In the genomic region with DNA sequence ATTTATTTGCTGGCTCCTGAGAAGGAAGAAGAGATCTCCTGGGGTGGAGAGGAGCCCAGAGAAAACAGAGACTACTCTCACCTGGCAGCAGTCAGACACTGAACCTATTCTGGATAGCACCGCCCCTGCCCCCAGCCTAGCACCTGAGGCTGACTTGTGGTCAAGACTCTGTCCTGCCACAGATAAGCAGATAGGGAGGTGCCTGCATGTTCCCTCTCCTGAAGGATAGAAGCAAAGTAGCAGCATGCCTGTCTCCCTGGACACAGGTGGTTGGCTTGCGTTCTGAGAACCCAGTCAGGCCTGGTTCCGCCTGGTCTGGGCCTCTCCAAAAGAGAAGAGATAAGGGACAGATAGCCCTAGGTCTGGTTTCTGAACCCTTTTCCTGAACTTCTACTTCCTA, we compare ENCODE assay signal across 1 cellular context.
TF ChIP-seq lines count a peak whose summit lies in the region.

No MANE protein-coding gene starts in this region.

TF ChIP-seq in K562, 482 proteins besides CTCF, POLR2A, EP300 and RAD21 (continues in another document):
- TF ChIP-seq PCBP2 (IDR thresholded peaks at IDR 0.05; ENCODE audit: low read depth, low read length, poor library complexity, severe bottlenecking): no peak
- no peak for TF ChIP-seq NFXL1 (CRISPR knock-in tag; IDR thresholded peaks at IDR 0.05)
- TF ChIP-seq CCNT2 (IDR thresholded peaks at IDR 0.05; ENCODE audit: borderline replicate concordance, extremely low read depth, insufficient read length, low read depth, low read length): no peak
- no peak for TF ChIP-seq ZNF324 (CRISPR knock-in tag; IDR thresholded peaks at IDR 0.05)
- 0 out of 4 replicates have a peak, but pooled peaks of 1 of the 2 experiments have one; percentile 16 for TF ChIP-seq MAZ (CRISPR knock-in tag; conservative IDR thresholded peaks at IDR 0.05 in 1 of 2, IDR thresholded peaks at IDR 0.05 in 1 of 2)
- TF ChIP-seq, protein P1, sequence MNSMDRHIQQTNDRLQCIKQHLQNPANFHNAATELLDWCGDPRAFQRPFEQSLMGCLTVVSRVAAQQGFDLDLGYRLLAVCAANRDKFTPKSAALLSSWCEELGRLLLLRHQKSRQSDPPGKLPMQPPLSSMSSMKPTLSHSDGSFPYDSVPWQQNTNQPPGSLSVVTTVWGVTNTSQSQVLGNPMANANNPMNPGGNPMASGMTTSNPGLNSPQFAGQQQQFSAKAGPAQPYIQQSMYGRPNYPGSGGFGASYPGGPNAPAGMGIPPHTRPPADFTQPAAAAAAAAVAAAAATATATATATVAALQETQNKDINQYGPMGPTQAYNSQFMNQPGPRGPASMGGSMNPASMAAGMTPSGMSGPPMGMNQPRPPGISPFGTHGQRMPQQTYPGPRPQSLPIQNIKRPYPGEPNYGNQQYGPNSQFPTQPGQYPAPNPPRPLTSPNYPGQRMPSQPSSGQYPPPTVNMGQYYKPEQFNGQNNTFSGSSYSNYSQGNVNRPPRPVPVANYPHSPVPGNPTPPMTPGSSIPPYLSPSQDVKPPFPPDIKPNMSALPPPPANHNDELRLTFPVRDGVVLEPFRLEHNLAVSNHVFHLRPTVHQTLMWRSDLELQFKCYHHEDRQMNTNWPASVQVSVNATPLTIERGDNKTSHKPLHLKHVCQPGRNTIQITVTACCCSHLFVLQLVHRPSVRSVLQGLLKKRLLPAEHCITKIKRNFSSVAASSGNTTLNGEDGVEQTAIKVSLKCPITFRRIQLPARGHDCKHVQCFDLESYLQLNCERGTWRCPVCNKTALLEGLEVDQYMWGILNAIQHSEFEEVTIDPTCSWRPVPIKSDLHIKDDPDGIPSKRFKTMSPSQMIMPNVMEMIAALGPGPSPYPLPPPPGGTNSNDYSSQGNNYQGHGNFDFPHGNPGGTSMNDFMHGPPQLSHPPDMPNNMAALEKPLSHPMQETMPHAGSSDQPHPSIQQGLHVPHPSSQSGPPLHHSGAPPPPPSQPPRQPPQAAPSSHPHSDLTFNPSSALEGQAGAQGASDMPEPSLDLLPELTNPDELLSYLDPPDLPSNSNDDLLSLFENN (IDR thresholded peaks at IDR 0.05; ENCODE audit: low read depth in 2 of 2, low read length in 2 of 2): no peak
- TF ChIP-seq, protein P2, sequence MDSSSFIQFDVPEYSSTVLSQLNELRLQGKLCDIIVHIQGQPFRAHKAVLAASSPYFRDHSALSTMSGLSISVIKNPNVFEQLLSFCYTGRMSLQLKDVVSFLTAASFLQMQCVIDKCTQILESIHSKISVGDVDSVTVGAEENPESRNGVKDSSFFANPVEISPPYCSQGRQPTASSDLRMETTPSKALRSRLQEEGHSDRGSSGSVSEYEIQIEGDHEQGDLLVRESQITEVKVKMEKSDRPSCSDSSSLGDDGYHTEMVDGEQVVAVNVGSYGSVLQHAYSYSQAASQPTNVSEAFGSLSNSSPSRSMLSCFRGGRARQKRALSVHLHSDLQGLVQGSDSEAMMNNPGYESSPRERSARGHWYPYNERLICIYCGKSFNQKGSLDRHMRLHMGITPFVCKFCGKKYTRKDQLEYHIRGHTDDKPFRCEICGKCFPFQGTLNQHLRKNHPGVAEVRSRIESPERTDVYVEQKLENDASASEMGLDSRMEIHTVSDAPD (CRISPR knock-in tag; IDR thresholded peaks at IDR 0.05): no peak
- 0 out of 2 replicates have a peak, but pooled peaks have one; percentile 57 for TF ChIP-seq DPF2 (IDR thresholded peaks at IDR 0.05)
- 0 out of 2 replicates have a peak, but pooled peaks have one; percentile 14 for TF ChIP-seq SOX6 (IDR thresholded peaks at IDR 0.05)
- no peak for TF ChIP-seq ZNF696 (CRISPR knock-in tag; conservative IDR thresholded peaks at IDR 0.05)
- no peak for TF ChIP-seq ZNF134 (CRISPR knock-in tag; conservative IDR thresholded peaks at IDR 0.05)
- TF ChIP-seq, protein P3, sequence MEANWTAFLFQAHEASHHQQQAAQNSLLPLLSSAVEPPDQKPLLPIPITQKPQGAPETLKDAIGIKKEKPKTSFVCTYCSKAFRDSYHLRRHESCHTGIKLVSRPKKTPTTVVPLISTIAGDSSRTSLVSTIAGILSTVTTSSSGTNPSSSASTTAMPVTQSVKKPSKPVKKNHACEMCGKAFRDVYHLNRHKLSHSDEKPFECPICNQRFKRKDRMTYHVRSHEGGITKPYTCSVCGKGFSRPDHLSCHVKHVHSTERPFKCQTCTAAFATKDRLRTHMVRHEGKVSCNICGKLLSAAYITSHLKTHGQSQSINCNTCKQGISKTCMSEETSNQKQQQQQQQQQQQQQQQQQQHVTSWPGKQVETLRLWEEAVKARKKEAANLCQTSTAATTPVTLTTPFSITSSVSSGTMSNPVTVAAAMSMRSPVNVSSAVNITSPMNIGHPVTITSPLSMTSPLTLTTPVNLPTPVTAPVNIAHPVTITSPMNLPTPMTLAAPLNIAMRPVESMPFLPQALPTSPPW (CRISPR knock-in tag; IDR thresholded peaks at IDR 0.05): peak; percentile 34; the same call in 1 of the 2 replicates
- TF ChIP-seq, protein P4, sequence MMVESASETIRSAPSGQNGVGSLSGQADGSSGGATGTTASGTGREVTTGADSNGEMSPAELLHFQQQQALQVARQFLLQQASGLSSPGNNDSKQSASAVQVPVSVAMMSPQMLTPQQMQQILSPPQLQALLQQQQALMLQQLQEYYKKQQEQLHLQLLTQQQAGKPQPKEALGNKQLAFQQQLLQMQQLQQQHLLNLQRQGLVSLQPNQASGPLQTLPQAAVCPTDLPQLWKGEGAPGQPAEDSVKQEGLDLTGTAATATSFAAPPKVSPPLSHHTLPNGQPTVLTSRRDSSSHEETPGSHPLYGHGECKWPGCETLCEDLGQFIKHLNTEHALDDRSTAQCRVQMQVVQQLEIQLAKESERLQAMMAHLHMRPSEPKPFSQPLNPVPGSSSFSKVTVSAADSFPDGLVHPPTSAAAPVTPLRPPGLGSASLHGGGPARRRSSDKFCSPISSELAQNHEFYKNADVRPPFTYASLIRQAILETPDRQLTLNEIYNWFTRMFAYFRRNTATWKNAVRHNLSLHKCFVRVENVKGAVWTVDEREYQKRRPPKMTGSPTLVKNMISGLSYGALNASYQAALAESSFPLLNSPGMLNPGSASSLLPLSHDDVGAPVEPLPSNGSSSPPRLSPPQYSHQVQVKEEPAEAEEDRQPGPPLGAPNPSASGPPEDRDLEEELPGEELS (CRISPR knock-in tag; IDR thresholded peaks at IDR 0.05; ENCODE audit: borderline replicate concordance): no peak
- no peak for TF ChIP-seq MTA3 (IDR thresholded peaks at IDR 0.05; ENCODE audit: borderline replicate concordance)
- 0 out of 4 replicates have a peak, but pooled peaks of 1 of the 2 experiments have one; percentile 19 for TF ChIP-seq RCOR1 (IDR thresholded peaks at IDR 0.05; ENCODE audit: borderline replicate concordance in 1 of 2, low read depth in 2 of 2, low read length in 2 of 2)
- peak; percentile 35 for TF ChIP-seq RBBP5 (IDR thresholded peaks at IDR 0.05; ENCODE audit: borderline replicate concordance, insufficient read depth, low read length, poor library complexity, severe bottlenecking)
- TF ChIP-seq JUNB (CRISPR knock-in tag; conservative IDR thresholded peaks at IDR 0.05): no peak
- TF ChIP-seq KLF6 (CRISPR knock-in tag; IDR thresholded peaks at IDR 0.05; ENCODE audit: borderline replicate concordance): no peak
- no peak for TF ChIP-seq SLC30A9 (CRISPR knock-in tag; IDR thresholded peaks at IDR 0.05)
- TF ChIP-seq FOXP1 (CRISPR knock-in tag; IDR thresholded peaks at IDR 0.05): no peak
- TF ChIP-seq, protein P5, sequence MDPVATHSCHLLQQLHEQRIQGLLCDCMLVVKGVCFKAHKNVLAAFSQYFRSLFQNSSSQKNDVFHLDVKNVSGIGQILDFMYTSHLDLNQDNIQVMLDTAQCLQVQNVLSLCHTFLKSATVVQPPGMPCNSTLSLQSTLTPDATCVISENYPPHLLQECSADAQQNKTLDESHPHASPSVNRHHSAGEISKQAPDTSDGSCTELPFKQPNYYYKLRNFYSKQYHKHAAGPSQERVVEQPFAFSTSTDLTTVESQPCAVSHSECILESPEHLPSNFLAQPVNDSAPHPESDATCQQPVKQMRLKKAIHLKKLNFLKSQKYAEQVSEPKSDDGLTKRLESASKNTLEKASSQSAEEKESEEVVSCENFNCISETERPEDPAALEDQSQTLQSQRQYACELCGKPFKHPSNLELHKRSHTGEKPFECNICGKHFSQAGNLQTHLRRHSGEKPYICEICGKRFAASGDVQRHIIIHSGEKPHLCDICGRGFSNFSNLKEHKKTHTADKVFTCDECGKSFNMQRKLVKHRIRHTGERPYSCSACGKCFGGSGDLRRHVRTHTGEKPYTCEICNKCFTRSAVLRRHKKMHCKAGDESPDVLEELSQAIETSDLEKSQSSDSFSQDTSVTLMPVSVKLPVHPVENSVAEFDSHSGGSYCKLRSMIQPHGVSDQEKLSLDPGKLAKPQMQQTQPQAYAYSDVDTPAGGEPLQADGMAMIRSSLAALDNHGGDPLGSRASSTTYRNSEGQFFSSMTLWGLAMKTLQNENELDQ (CRISPR knock-in tag; IDR thresholded peaks at IDR 0.05; ENCODE audit: borderline replicate concordance): no peak
- TF ChIP-seq POU5F1 (IDR thresholded peaks at IDR 0.05; ENCODE audit: borderline replicate concordance, low read depth, low read length, partially characterized antibody): no peak
- TF ChIP-seq RBM22 (IDR thresholded peaks at IDR 0.05; ENCODE audit: low read depth, low read length, poor library complexity, severe bottlenecking): no peak
- TF ChIP-seq NFE2 (IDR thresholded peaks at IDR 0.05; ENCODE audit: low read depth): no peak
- TF ChIP-seq, protein P6, sequence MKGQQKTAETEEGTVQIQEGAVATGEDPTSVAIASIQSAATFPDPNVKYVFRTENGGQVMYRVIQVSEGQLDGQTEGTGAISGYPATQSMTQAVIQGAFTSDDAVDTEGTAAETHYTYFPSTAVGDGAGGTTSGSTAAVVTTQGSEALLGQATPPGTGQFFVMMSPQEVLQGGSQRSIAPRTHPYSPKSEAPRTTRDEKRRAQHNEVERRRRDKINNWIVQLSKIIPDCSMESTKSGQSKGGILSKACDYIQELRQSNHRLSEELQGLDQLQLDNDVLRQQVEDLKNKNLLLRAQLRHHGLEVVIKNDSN (CRISPR knock-in tag; IDR thresholded peaks at IDR 0.05): no peak
- TF ChIP-seq ZFP36 (IDR thresholded peaks at IDR 0.05; ENCODE audit: low read depth, low read length, partially characterized antibody): no peak
- no peak for TF ChIP-seq ZNF551 (CRISPR knock-in tag; IDR thresholded peaks at IDR 0.05)
- no peak for TF ChIP-seq FOXK2 (conservative IDR thresholded peaks at IDR 0.05 in 1 of 2, IDR thresholded peaks at IDR 0.05 in 1 of 2; ENCODE audit: low read depth in 2 of 2)
- TF ChIP-seq, protein P7, sequence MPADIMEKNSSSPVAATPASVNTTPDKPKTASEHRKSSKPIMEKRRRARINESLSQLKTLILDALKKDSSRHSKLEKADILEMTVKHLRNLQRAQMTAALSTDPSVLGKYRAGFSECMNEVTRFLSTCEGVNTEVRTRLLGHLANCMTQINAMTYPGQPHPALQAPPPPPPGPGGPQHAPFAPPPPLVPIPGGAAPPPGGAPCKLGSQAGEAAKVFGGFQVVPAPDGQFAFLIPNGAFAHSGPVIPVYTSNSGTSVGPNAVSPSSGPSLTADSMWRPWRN (IDR thresholded peaks at IDR 0.05; ENCODE audit: low read depth): 0 out of 2 replicates have a peak, but pooled peaks have one; percentile 19
- TF ChIP-seq MED1 (CRISPR knock-in tag; IDR thresholded peaks at IDR 0.05; ENCODE audit: borderline replicate concordance): no peak
- no peak for TF ChIP-seq HCFC1 (IDR thresholded peaks at IDR 0.05; ENCODE audit: low read depth, low read length)
- TF ChIP-seq, protein P8, sequence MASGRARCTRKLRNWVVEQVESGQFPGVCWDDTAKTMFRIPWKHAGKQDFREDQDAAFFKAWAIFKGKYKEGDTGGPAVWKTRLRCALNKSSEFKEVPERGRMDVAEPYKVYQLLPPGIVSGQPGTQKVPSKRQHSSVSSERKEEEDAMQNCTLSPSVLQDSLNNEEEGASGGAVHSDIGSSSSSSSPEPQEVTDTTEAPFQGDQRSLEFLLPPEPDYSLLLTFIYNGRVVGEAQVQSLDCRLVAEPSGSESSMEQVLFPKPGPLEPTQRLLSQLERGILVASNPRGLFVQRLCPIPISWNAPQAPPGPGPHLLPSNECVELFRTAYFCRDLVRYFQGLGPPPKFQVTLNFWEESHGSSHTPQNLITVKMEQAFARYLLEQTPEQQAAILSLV (tag; IDR thresholded peaks at IDR 0.05): no peak
- TF ChIP-seq, protein P9, sequence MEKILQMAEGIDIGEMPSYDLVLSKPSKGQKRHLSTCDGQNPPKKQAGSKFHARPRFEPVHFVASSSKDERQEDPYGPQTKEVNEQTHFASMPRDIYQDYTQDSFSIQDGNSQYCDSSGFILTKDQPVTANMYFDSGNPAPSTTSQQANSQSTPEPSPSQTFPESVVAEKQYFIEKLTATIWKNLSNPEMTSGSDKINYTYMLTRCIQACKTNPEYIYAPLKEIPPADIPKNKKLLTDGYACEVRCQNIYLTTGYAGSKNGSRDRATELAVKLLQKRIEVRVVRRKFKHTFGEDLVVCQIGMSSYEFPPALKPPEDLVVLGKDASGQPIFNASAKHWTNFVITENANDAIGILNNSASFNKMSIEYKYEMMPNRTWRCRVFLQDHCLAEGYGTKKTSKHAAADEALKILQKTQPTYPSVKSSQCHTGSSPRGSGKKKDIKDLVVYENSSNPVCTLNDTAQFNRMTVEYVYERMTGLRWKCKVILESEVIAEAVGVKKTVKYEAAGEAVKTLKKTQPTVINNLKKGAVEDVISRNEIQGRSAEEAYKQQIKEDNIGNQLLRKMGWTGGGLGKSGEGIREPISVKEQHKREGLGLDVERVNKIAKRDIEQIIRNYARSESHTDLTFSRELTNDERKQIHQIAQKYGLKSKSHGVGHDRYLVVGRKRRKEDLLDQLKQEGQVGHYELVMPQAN (IDR thresholded peaks at IDR 0.05; ENCODE audit: borderline replicate concordance): no peak
- no peak for TF ChIP-seq ZNF23 (CRISPR knock-in tag; IDR thresholded peaks at IDR 0.05)
- TF ChIP-seq, protein P10, sequence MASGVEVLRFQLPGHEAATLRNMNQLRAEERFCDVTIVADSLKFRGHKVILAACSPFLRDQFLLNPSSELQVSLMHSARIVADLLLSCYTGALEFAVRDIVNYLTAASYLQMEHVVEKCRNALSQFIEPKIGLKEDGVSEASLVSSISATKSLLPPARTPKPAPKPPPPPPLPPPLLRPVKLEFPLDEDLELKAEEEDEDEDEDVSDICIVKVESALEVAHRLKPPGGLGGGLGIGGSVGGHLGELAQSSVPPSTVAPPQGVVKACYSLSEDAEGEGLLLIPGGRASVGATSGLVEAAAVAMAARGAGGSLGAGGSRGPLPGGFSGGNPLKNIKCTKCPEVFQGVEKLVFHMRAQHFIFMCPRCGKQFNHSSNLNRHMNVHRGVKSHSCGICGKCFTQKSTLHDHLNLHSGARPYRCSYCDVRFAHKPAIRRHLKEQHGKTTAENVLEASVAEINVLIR (CRISPR knock-in tag; IDR thresholded peaks at IDR 0.05): no peak
- peak; percentile 57; the same call in 1 of the 2 replicates for TF ChIP-seq ARID1B (IDR thresholded peaks at IDR 0.05)
- TF ChIP-seq CBFA2T3 (IDR thresholded peaks at IDR 0.05): peak; percentile 78
- TF ChIP-seq BHLHE40 (IDR thresholded peaks at IDR 0.05; ENCODE audit: low read length): peak; percentile 37; the same call in 1 of the 2 replicates
- TF ChIP-seq HOXB6 (CRISPR knock-in tag; IDR thresholded peaks at IDR 0.05; ENCODE audit: borderline replicate concordance): no peak
